Comparison of ENCODE assay signal across 12 cellular contexts in the genomic region with DNA sequence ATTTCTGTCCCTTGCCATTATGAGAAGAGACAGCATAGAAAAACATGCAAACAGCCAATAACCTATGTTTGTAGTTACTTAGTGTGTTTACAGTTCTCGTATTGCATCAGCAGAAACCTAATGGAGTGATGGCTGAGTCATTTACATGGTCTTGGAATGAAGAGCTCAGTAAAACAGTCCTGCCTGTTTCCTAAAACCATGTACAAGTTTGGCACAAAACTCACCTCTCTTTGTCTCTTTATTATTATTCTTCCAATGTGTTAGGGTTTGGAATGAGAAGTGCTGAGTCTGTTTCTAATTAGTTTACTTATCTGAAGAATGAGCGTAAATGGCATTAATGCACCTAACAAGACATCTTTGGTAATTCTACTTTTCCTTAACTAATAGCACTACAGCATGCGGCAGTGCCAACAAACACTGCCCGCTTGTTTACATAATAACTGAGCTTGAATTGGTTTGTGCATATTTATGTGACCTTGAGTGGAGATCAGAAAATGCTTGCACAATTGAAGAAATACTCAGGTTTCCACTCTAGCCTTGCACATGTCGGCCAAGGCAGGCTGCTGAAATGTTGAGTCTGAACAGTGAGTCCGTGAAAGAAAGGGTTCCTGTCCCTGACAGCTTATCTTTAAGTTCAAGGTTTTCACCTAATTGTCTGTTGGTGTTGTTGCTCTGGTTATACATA.
A peak's percentile ranks its signal among the peaks of the same experiment; 100 is the strongest.
DNase-seq lines count a peak whose midpoint lies in the region; ATAC-seq, FAIRE-seq and TF ChIP-seq lines count a peak whose summit lies in the region.
"Had no signal": no experiment of that assay in that cellular context is flagged by ENCODE, and none has a peak within 500 bp of the region (broad histone marks: within the 10 kb centered on the region; RNA-seq: fewer than 3 reads in every experiment).

No MANE protein-coding gene starts in this region.

- TF ChIP-seq EP300 in HepG2 (IDR thresholded peaks at IDR 0.05; ENCODE audit: low read depth in 2 of 2, low read length in 2 of 2) (no peak), HepG2 (CRISPR knock-in tag; IDR thresholded peaks at IDR 0.05; ENCODE audit: borderline replicate concordance) (no peak)

- CTCF ChIA-PET in HepG2 (lab: Yijun Ruan, JAX; ENCODE audit: low intra/inter-chr PET ratio, low total read pairs) (no interaction called here), GM10248 (lab: Yijun Ruan, JAX) (interaction anchor here (1.0 kb wide), 1 partner anchor 9 kb away, joined by 3 read pairs; no protein-coding TSS in a partner anchor)

- no peak for ATAC-seq in HepG2
- no peak for ATAC-seq in stimulated activated naive CD8-positive, alpha-beta T cell treated with anti-CD3 and anti-CD28 coated beads, Interleukin-15, amount 100 ng/mL, for 72 hours
- no peak for ATAC-seq in GM18502 (IDR thresholded peaks at IDR 0.05; ENCODE audit: poor library complexity, unreplicated experiment)

- H3K36me3 ChIP-seq in HepG2 (replicated peaks in 1 of 2; ENCODE audit: control insufficient read depth in 1 of 2, insufficient read depth in 2 of 2, low read length in 2 of 2), result no peaks in the 10 kb centered on the region
- H3K36me3 ChIP-seq: prostate gland had no signal

- no peak overlapping the region for H3K27ac Mint-ChIP-seq in stimulated activated naive CD8-positive, alpha-beta T cell treated with anti-CD3 and anti-CD28 coated beads, Interleukin-15, amount 100 ng/mL, for 72 hours
- H3K27ac Mint-ChIP-seq: CD4-positive, alpha-beta T cell had no signal

- no peak overlapping the region for H2AFZ ChIP-seq in HepG2 (ENCODE audit: low read length)

- POLR2A ChIA-PET in HepG2 (lab: Yijun Ruan, JAX), result no interaction called here
- POLR2A ChIA-PET in GM10248 (lab: Yijun Ruan, JAX), result no interaction called here

- H4K20me1 ChIP-seq in HepG2 (ENCODE audit: insufficient read depth, low read length), result no peaks in the 10 kb centered on the region

- no peak for TF ChIP-seq CTCF in astrocyte of the cerebellum (IDR thresholded peaks at IDR 0.05; ENCODE audit: low read depth, low read length, missing control alignments)
- no peak for TF ChIP-seq CTCF in HepG2 (CRISPR knock-in tag; IDR thresholded peaks at IDR 0.05)
- no peak for TF ChIP-seq CTCF in GM10248 (IDR thresholded peaks at IDR 0.05; ENCODE audit: control extremely low read depth, extremely low read depth, low read depth, missing control alignments)

- no peaks in the 10 kb centered on the region for H3K4me1 Mint-ChIP-seq in stimulated activated naive CD8-positive, alpha-beta T cell treated with anti-CD3 and anti-CD28 coated beads, Interleukin-15, amount 100 ng/mL, for 72 hours

- no peaks in the 10 kb centered on the region for H3K4me1 ChIP-seq in HepG2 (ENCODE audit: insufficient read depth, low read length)
- H3K4me1 ChIP-seq: prostate gland had no signal

- WGBS in HepG2 (ENCODE audit: low lambda C conversion rate), result 19% methylated on average over 6 of the region's 6 CpGs

- TF ChIP-seq POLR2A in HepG2 (IDR thresholded peaks at IDR 0.05; ENCODE audit: insufficient read depth in 1 of 2, low read depth in 2 of 2, low read length in 2 of 2), result no peak

- peaks cover 4 to 14% of the 10 kb centered on the region in 2 donors for H3K9me3 Mint-ChIP-seq in stimulated activated naive CD8-positive, alpha-beta T cell treated with anti-CD3 and anti-CD28 coated beads, Interleukin-15, amount 100 ng/mL, for 72 hours

- no peak for TF ChIP-seq RAD21 in HepG2 (CRISPR knock-in tag; IDR thresholded peaks at IDR 0.05)

- H3K4me2 ChIP-seq in HepG2 (ENCODE audit: low read depth, low read length), result no peak overlapping the region

- FAIRE-seq in HepG2 (lab: Jason Lieb, UNC), result no peak

- DNase-seq in AG08395 (ENCODE audit: low spot score), result peak; percentile 60
- DNase-seq in M059J (ENCODE audit: low read depth), result peak; percentile 41
- DNase-seq in astrocyte of the cerebellum (ENCODE audit: low read depth), result peak; percentile 23
- no peak for DNase-seq in HepG2 (ENCODE audit: low spot score)
- DNase-seq in stimulated activated naive CD8-positive, alpha-beta T cell treated with anti-CD3 and anti-CD28 coated beads, Interleukin-15, amount 100 ng/mL, for 72 hours, result no peak
- DNase-seq in GM10248 (ENCODE audit: extremely low spot score), result no peak
- no peak for DNase-seq in ureter (ENCODE audit: low spot score)
- DNase-seq: CD4-positive, alpha-beta T cell; effector memory CD4-positive, alpha-beta T cell; OCI-M1 had no signal

- peaks cover 89% of the 10 kb centered on the region for H3K9me3 ChIP-seq in HepG2 (ENCODE audit: low read length)
- H3K9me3 ChIP-seq: prostate gland had no signal

- no peak overlapping the region for H3K4me3 Mint-ChIP-seq in stimulated activated naive CD8-positive, alpha-beta T cell treated with anti-CD3 and anti-CD28 coated beads, Interleukin-15, amount 100 ng/mL, for 72 hours
- H3K4me3 Mint-ChIP-seq: CD4-positive, alpha-beta T cell had no signal

- H3K9ac ChIP-seq in HepG2 (ENCODE audit: insufficient read depth, low read depth, low read length), result no peak overlapping the region

- H3K27me3 ChIP-seq in HepG2 (ENCODE audit: control insufficient read depth in 1 of 2, insufficient read depth in 2 of 2, low read length in 2 of 2), result no peaks in the 10 kb centered on the region

- no peak overlapping the region for H3K27ac ChIP-seq in HepG2 (ENCODE audit: extremely low read length, insufficient read depth, low read length)
- H3K27ac ChIP-seq: prostate gland had no signal

- intact Hi-C loops in HepG2 (cut with micrococcal nuclease; ENCODE audit: unreplicated experiment), result no loop called here

- H3K4me3 ChIP-seq in astrocyte of the cerebellum (ENCODE audit: low read depth, low read length), result no peak overlapping the region
- no peak overlapping the region for H3K4me3 ChIP-seq in HepG2 (replicated peaks in 1 of 3; ENCODE audit: insufficient read depth in 1 of 3, low read depth in 2 of 3, low read length in 3 of 3)
- H3K4me3 ChIP-seq: prostate gland had no signal

- in situ Hi-C loops in astrocyte of the cerebellum (cut with HindIII; ENCODE audit: low sequenced_read_pairs) (no loop called here), HepG2 (cut with HindIII; ENCODE audit: extremely low pct_ligation_motif_present, low pct_unique_long_range_greater_than_20kb) (no loop called here)

- BruUV-seq in HepG2 (replicated peaks; lab: Mats Ljungman, UMichigan), result no TSS peak

- H3K79me2 ChIP-seq in HepG2 (ENCODE audit: insufficient read depth, low read length), result no peaks in the 10 kb centered on the region

- no peaks in the 10 kb centered on the region for H3K27me3 Mint-ChIP-seq in stimulated activated naive CD8-positive, alpha-beta T cell treated with anti-CD3 and anti-CD28 coated beads, Interleukin-15, amount 100 ng/mL, for 72 hours
- H3K27me3 Mint-ChIP-seq: CD4-positive, alpha-beta T cell had no signal

TF ChIP-seq in HepG2, 621 proteins besides CTCF, POLR2A, EP300 and RAD21:
- TF ChIP-seq FOXP1 (IDR thresholded peaks at IDR 0.05) (no peak), FOXP1 (CRISPR knock-in tag; IDR thresholded peaks at IDR 0.05) (0 out of 2 replicates have a peak, but pooled peaks have one; percentile 11), NR2C2 (CRISPR knock-in tag; IDR thresholded peaks at IDR 0.05; ENCODE audit: borderline replicate concordance) (no peak)

Comparison
In these comparisons a context has a peak if more than half of its experiments do, and no peak if none do; other contexts are left out.
1. DNase-seq: peak in AG08395 (single experiment), M059J (single experiment) and astrocyte of the cerebellum (single experiment); none in HepG2 (single experiment), stimulated activated naive CD8-positive, alpha-beta T cell treated with anti-CD3 and anti-CD28 coated beads, Interleukin-15, amount 100 ng/mL, for 72 hours (0 of 2), GM10248 (single experiment) and ureter (single experiment).